In the genomic region with DNA sequence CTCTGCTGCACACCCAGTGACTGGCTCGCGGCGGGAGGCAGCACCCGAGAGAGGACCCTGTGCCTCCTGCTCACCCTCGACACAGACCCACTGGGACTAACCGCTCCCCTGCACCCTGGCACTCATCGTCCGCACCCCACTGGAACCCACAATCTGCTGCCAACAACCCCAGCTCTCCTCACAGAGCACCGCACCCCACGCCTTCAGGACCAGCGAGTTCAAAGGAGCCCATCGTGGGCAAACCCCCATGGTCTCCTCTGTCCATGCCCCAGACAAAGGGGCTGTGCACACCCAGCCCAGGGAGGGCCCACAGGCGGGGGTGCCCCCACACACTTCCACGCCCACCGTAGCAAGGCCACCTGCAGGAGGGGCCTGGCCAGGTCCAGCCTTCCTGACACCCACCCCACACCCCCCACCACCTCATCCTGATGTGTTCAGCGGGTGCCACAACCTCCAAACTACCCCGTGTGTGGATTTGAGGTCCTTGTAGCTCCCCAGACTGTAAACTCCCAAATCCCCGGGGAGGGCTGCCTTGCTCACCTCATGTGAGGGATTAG, we compare ENCODE assay signal across 1 cellular context.
TF ChIP-seq lines count a peak whose summit lies in the region.

No MANE protein-coding gene starts in this region.

TF ChIP-seq in GM23338, 12 proteins besides CTCF, POLR2A, EP300 and RAD21 (continued from another document):
- TF ChIP-seq, protein P1, sequence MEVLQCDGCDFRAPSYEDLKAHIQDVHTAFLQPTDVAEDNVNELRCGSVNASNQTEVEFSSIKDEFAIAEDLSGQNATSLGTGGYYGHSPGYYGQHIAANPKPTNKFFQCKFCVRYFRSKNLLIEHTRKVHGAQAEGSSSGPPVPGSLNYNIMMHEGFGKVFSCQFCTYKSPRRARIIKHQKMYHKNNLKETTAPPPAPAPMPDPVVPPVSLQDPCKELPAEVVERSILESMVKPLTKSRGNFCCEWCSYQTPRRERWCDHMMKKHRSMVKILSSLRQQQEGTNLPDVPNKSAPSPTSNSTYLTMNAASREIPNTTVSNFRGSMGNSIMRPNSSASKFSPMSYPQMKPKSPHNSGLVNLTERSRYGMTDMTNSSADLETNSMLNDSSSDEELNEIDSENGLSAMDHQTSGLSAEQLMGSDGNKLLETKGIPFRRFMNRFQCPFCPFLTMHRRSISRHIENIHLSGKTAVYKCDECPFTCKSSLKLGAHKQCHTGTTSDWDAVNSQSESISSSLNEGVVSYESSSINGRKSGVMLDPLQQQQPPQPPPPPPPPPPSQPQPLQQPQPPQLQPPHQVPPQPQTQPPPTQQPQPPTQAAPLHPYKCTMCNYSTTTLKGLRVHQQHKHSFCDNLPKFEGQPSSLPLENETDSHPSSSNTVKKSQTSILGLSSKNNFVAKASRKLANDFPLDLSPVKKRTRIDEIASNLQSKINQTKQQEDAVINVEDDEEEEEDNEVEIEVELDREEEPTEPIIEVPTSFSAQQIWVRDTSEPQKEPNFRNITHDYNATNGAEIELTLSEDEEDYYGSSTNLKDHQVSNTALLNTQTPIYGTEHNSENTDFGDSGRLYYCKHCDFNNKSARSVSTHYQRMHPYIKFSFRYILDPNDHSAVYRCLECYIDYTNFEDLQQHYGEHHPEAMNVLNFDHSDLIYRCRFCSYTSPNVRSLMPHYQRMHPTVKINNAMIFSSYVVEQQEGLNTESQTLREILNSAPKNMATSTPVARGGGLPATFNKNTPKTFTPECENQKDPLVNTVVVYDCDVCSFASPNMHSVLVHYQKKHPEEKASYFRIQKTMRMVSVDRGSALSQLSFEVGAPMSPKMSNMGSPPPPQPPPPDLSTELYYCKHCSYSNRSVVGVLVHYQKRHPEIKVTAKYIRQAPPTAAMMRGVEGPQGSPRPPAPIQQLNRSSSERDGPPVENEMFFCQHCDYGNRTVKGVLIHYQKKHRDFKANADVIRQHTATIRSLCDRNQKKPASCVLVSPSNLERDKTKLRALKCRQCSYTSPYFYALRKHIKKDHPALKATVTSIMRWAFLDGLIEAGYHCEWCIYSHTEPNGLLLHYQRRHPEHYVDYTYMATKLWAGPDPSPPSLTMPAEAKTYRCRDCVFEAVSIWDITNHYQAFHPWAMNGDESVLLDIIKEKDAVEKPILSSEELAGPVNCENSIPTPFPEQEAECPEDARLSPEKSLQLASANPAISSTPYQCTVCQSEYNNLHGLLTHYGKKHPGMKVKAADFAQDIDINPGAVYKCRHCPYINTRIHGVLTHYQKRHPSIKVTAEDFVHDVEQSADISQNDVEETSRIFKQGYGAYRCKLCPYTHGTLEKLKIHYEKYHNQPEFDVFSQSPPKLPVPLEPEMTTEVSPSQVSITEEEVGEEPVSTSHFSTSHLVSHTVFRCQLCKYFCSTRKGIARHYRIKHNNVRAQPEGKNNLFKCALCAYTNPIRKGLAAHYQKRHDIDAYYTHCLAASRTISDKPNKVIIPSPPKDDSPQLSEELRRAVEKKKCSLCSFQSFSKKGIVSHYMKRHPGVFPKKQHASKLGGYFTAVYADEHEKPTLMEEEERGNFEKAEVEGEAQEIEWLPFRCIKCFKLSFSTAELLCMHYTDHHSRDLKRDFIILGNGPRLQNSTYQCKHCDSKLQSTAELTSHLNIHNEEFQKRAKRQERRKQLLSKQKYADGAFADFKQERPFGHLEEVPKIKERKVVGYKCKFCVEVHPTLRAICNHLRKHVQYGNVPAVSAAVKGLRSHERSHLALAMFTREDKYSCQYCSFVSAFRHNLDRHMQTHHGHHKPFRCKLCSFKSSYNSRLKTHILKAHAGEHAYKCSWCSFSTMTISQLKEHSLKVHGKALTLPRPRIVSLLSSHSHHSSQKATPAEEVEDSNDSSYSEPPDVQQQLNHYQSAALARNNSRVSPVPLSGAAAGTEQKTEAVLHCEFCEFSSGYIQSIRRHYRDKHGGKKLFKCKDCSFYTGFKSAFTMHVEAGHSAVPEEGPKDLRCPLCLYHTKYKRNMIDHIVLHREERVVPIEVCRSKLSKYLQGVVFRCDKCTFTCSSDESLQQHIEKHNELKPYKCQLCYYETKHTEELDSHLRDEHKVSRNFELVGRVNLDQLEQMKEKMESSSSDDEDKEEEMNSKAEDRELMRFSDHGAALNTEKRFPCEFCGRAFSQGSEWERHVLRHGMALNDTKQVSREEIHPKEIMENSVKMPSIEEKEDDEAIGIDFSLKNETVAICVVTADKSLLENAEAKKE (CRISPR knock-in tag; IDR thresholded peaks at IDR 0.05) = no peak
- TF ChIP-seq, protein P2, sequence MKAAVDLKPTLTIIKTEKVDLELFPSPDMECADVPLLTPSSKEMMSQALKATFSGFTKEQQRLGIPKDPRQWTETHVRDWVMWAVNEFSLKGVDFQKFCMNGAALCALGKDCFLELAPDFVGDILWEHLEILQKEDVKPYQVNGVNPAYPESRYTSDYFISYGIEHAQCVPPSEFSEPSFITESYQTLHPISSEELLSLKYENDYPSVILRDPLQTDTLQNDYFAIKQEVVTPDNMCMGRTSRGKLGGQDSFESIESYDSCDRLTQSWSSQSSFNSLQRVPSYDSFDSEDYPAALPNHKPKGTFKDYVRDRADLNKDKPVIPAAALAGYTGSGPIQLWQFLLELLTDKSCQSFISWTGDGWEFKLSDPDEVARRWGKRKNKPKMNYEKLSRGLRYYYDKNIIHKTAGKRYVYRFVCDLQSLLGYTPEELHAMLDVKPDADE (IDR thresholded peaks at IDR 0.05) = no peak
- TF ChIP-seq JUNB (IDR thresholded peaks at IDR 0.05; ENCODE audit: unreplicated experiment) (no peak), ZNF114 (CRISPR knock-in tag; IDR thresholded peaks at IDR 0.05) (no peak), ZNF331 (CRISPR knock-in tag; IDR thresholded peaks at IDR 0.05; ENCODE audit: low read depth) (no peak), EZH2 (IDR thresholded peaks at IDR 0.05; ENCODE audit: low read depth, unreplicated experiment) (no peak)
